15 cellular contexts compared by ENCODE assay signal in genomic region chr1:239112092-239112491, GRCh38.
DNase-seq lines count a peak whose midpoint lies in the region; ATAC-seq and TF ChIP-seq lines count a peak whose summit lies in the region.
"Had no signal": no experiment of that assay in that cellular context is flagged by ENCODE, and none has a peak within 500 bp of the region (broad histone marks: within the 10 kb centered on the region; RNA-seq: fewer than 3 reads in every experiment).

No MANE protein-coding gene starts in this region.

- H3K4me1 ChIP-seq in ovary (ENCODE audit: insufficient read depth) = no peaks in the 10 kb centered on the region
- H3K4me1 ChIP-seq: Peyer's patch had no signal

- H3K27ac ChIP-seq in ovary = no peak overlapping the region
- H3K27ac ChIP-seq: Peyer's patch had no signal

- TF ChIP-seq POLR2A in ovary (IDR thresholded peaks at IDR 0.05) = no peak

- H3K9me3 ChIP-seq in ovary = no peaks in the 10 kb centered on the region
- H3K9me3 ChIP-seq: Peyer's patch had no signal

- H3K36me3 ChIP-seq in ovary = no peaks in the 10 kb centered on the region
- H3K36me3 ChIP-seq: Peyer's patch had no signal

- no peak for TF ChIP-seq CTCF in ovary (IDR thresholded peaks at IDR 0.05)

- no peak for TF ChIP-seq EP300 in ovary (IDR thresholded peaks at IDR 0.05)

- ATAC-seq in left colon (peak; percentile 82), GM21423 (IDR thresholded peaks at IDR 0.05; ENCODE audit: unreplicated experiment) (no peak), GM21723 (IDR thresholded peaks at IDR 0.05; ENCODE audit: unreplicated experiment) (no peak)
- ATAC-seq: SK-N-SH treated with all-trans-retinoic acid at 6 μM for 48 hours had no signal

- DNase-seq in COR-L47 (lab: John Stamatoyannopoulos, UW) = peak; percentile 34
- DNase-seq in NCI-H1092 treated with DMSO at 0.1 percent for 48 hours (lab: John Stamatoyannopoulos, UW) = peak; percentile 81
- peak; percentile 83 for DNase-seq in NCI-H748 (lab: John Stamatoyannopoulos, UW; ENCODE audit: unreplicated experiment)
- no peak for DNase-seq in left colon
- no peak for DNase-seq in A172 (ENCODE audit: low spot score)
- no peak for DNase-seq in ovary
- DNase-seq: AML-193; CD4-positive, CD25-positive, alpha-beta regulatory T cell; NCI-H2227 treated with DMSO at 0.1 percent for 48 hours; NCI-H69; Peyer's patch; SHP77 had no signal

- H3K27me3 ChIP-seq in ovary = no peaks in the 10 kb centered on the region
- H3K27me3 ChIP-seq: Peyer's patch had no signal

- H3K4me3 ChIP-seq in ovary = no peak overlapping the region
- H3K4me3 ChIP-seq: Peyer's patch had no signal

- intact Hi-C loops in left colon (cut with DNase I, micrococcal nuclease) (no loop called here), ovary (cut with DNase I) (no loop called here)

- WGBS in ovary, 3 donors = 78 to 89% (median 84%) methylated on average over 2 of the region's 2 CpGs

Comparison
In these comparisons a context has a peak if more than half of its experiments do, and no peak if none do; other contexts are left out.
1. DNase-seq: peak in COR-L47 (single experiment), NCI-H1092 treated with DMSO at 0.1 percent for 48 hours (single experiment) and NCI-H748 (single experiment); none in left colon (0 of 2), A172 (single experiment) and ovary (0 of 5).